In the genomic region with DNA sequence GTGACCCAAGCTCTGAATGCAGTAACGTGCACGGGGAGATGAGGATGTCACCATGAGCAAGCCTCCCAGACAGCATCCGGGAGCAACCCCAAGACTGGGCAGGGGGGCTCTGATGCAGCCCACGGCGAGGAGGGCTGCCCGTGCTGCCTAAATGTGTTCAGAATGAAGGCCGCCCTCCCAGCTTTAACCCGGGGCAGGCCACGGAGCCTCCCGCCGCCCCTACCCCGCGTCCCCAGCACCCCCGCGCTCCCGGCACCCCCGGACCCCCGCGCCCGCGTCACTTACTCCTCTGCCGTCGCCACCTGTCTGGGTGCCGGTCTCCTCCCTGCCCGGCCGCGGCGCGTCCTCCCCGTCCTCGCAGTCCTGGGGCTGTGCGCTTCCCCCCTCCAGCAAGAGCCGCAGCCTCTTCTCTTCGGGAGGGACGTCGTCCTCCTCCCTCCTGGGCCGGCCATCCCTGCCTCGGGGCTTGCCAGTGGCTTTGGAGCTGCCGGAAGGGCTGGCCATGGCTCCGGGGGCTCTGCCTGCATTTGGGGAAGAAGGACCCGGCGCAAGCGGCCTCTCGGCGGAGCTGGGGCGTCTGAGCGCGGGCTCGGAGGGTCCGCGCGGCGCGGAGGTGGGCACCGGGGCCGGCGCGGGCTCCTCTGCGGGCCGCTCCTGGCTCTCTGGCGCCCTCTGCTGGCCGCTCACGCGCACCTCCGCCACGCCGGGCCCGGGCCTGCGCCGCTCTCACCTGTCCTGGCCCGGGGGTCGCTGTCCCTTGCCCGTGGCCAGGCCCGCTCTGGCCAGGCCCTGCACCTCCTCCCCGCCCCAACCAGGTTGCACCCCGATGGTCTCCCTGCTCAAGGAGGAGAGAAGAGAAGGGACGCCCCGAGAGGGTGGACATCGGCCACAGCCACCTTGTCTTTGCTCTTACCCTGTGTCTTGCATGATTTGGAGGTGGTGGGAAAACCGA, we compare ENCODE assay signal across 8 cellular contexts. TPM values are rescaled to one million over a fixed set of nuclear protein-coding genes. Genes with fewer than 3 reads are reported as not detected.
DNase-seq lines count a peak whose midpoint lies in the region; ATAC-seq and TF ChIP-seq lines count a peak whose summit lies in the region.
"Not testable (repeated sequence)": the region's sequence is repeated elsewhere in the genome, so short reads cannot be mapped to it uniquely, and the experiment has no call there.

No MANE protein-coding gene starts in this region.

- H3K27me3 Mint-ChIP-seq in activated CD8-positive, alpha-beta memory T cell treated with anti-CD3 and anti-CD28 coated beads, Interleukin-2, amount 10 ng/mL, durations not matched to agents 7 days and 5 days: not testable (repeated sequence)

- not testable (repeated sequence) for H3K4me1 Mint-ChIP-seq in activated CD8-positive, alpha-beta memory T cell treated with anti-CD3 and anti-CD28 coated beads, Interleukin-2, amount 10 ng/mL, durations not matched to agents 7 days and 5 days

- H3K9ac ChIP-seq in iPS-20b (ENCODE audit: low read depth, low read length): not testable (repeated sequence)

- H3K9me3 ChIP-seq in OCI-LY7 (ENCODE audit: low read length); iPS-20b (ENCODE audit: insufficient read depth, low read depth, low read length): not testable (repeated sequence)

- H3K27ac ChIP-seq in OCI-LY7 (ENCODE audit: low read depth, low read length, poor library complexity, severe bottlenecking); iPS-20b (ENCODE audit: low read length): not testable (repeated sequence)

- H3K36me3 ChIP-seq in OCI-LY7 (ENCODE audit: insufficient read depth, low read length); iPS-20b (ENCODE audit: insufficient read depth, low read depth, low read length): not testable (repeated sequence)

- H3K4me3 ChIP-seq in OCI-LY7 (ENCODE audit: low read depth, low read length, poor library complexity, severe bottlenecking): not testable (repeated sequence)
- H3K4me3 ChIP-seq in choroid plexus epithelial cell (ENCODE audit: low read depth, low read length) (peak overlapping the region; percentile 37), iPS-20b (ENCODE audit: low read length) (peak overlapping the region; percentile 64; the same call in 1 of the 2 replicates)

- POLR2A ChIA-PET in OCI-LY7 (lab: Charles Lee): not testable (repeated sequence)

- not testable (repeated sequence) for H3K79me2 ChIP-seq in OCI-LY7 (ENCODE audit: insufficient read depth, low read depth, low read length)

- intact Hi-C loops in OCI-LY7 (cut with micrococcal nuclease; ENCODE audit: unreplicated experiment): not testable (repeated sequence)

- not testable (repeated sequence) for H3K9me2 ChIP-seq in OCI-LY7 (ENCODE audit: insufficient read depth, low read length)

- not testable (repeated sequence) for H2AFZ ChIP-seq in OCI-LY7 (ENCODE audit: low read length)

- peak overlapping the region; percentile 32 for H3K4me3 Mint-ChIP-seq in activated CD8-positive, alpha-beta memory T cell treated with anti-CD3 and anti-CD28 coated beads, Interleukin-2, amount 10 ng/mL, durations not matched to agents 7 days and 5 days

- peaks cover 13% of the 10 kb centered on the region for H3K27me3 ChIP-seq in iPS-20b (ENCODE audit: insufficient read depth, low read length)

- H3K4me2 ChIP-seq in OCI-LY7 (ENCODE audit: low read length): peak overlapping the region; percentile 56; the same call in 1 of the 2 replicates

- not testable (repeated sequence) for BruUV-seq in OCI-LY7 (replicated peaks; lab: Mats Ljungman, UMichigan)

- DNase-seq in DMS153 treated with DMSO at 0.1 percent for 48 hours (lab: John Stamatoyannopoulos, UW; ENCODE audit: unreplicated experiment) (peak; percentile 12), HuH-7 (ENCODE audit: low spot score) (peak; percentile 59), OCI-LY7 (ENCODE audit: low spot score) (peak; percentile 42), choroid plexus epithelial cell (ENCODE audit: low read depth) (peak; percentile 13), putamen (ENCODE audit: low spot score) (peak; percentile 13), stromal cell of bone marrow (ENCODE audit: low read depth) (peak; percentile 1)
- DNase-seq in activated CD8-positive, alpha-beta memory T cell treated with anti-CD3 and anti-CD28 coated beads, Interleukin-2, amount 10 ng/mL, durations not matched to agents 7 days and 5 days: peak; percentile 65

- peak; percentile 85 for ATAC-seq in activated CD8-positive, alpha-beta memory T cell treated with anti-CD3 and anti-CD28 coated beads, Interleukin-2, amount 10 ng/mL, durations not matched to agents 7 days and 5 days

- TF ChIP-seq CTCF in OCI-LY7 (conservative IDR thresholded peaks at IDR 0.05; ENCODE audit: low read length) (peak; percentile 71), choroid plexus epithelial cell (conservative IDR thresholded peaks at IDR 0.05; ENCODE audit: low read depth, low read length) (peak; percentile 49)

- CTCF ChIA-PET in OCI-LY7 (lab: Charles Lee; ENCODE audit: unreplicated experiment): not testable (repeated sequence)
- CTCF ChIA-PET in activated CD8-positive, alpha-beta memory T cell treated with anti-CD3 and anti-CD28 coated beads, Interleukin-2, amount 10 ng/mL, durations not matched to agents 7 days and 5 days (lab: Charles Lee): interaction anchor here (0.9 to 1.0 kb wide), 2 partner anchors 43 to 55 kb away, joined by 3 to 6 read pairs; a partner anchor contains a TSS

- H3K9me3 Mint-ChIP-seq in activated CD8-positive, alpha-beta memory T cell treated with anti-CD3 and anti-CD28 coated beads, Interleukin-2, amount 10 ng/mL, durations not matched to agents 7 days and 5 days (ENCODE audit: low read depth): not testable (repeated sequence)

- not testable (repeated sequence) for H3K27ac Mint-ChIP-seq in activated CD8-positive, alpha-beta memory T cell treated with anti-CD3 and anti-CD28 coated beads, Interleukin-2, amount 10 ng/mL, durations not matched to agents 7 days and 5 days

- not testable (repeated sequence) for H4K20me1 ChIP-seq in OCI-LY7 (ENCODE audit: insufficient read depth, low read length)

- not testable (repeated sequence) for H3K36me3 Mint-ChIP-seq in activated CD8-positive, alpha-beta memory T cell treated with anti-CD3 and anti-CD28 coated beads, Interleukin-2, amount 10 ng/mL, durations not matched to agents 7 days and 5 days

- not testable (repeated sequence) for H3K4me1 ChIP-seq in OCI-LY7 (ENCODE audit: insufficient read depth, low read length, poor library complexity, severe bottlenecking); iPS-20b (ENCODE audit: insufficient read depth, low read length)

RNA-seq across cellular contexts. Expression of a gene that starts 55.9 kb away (rescaled TPM):
- 109 and 124 TPM in 2 replicates for total RNA-seq in OCI-LY7 (2014; rRNA removed; shearing (Covaris generic))
- total RNA-seq in OCI-LY7 (2022): 283 and 308 TPM in 2 replicates
- total RNA-seq in activated CD8-positive, alpha-beta memory T cell treated with anti-CD3 and anti-CD28 coated beads, Interleukin-2, amount 10 ng/mL, durations not matched to agents 7 days and 5 days: 10 to 100 TPM; 60.1 to 92.5 TPM

Comparison
In these comparisons a context has a peak if more than half of its experiments do, and no peak if none do; other contexts are left out.
1. DNase-seq: peak in every context shown above with its lines; median percentile 65 in activated CD8-positive, alpha-beta memory T cell treated with anti-CD3 and anti-CD28 coated beads, Interleukin-2, amount 10 ng/mL, durations not matched to agents 7 days and 5 days; 59 in HuH-7; 42 in OCI-LY7; 13 in choroid plexus epithelial cell; 13 in putamen; 12 in DMS153 treated with DMSO at 0.1 percent for 48 hours; 1 in stromal cell of bone marrow.